ENCODE assay signal across 20 cellular contexts in genomic region chr9:37417252-37417803, GRCh38.
"Had no signal": no experiment of that assay in that cellular context is flagged by ENCODE, and none has a peak within 500 bp of the region (broad histone marks: within the 10 kb centered on the region; RNA-seq: fewer than 3 reads in every experiment).

No MANE protein-coding gene starts in this region.

- H3K36me3 ChIP-seq: brain microvascular endothelial cell, gastroesophageal sphincter, heart left ventricle, prostate gland, right atrium auricular region, upper lobe of left lung had no signal

- H3K4me3 Mint-ChIP-seq: activated T-cell treated with anti-CD3 and anti-CD28 coated beads, Interleukin-2, amount 50 U/mL, for 72 hours; central memory CD8-positive, alpha-beta T cell; memory B cell; stimulated activated naive CD8-positive, alpha-beta T cell treated with anti-CD3 and anti-CD28 coated beads, Interleukin-15, amount 100 ng/mL, for 72 hours had no signal

- H3K36me3 Mint-ChIP-seq: memory B cell had no signal

- H3K27me3 ChIP-seq: brain microvascular endothelial cell, gastroesophageal sphincter, heart left ventricle, right atrium auricular region, upper lobe of left lung had no signal

- H3K9me3 Mint-ChIP-seq: activated T-cell treated with anti-CD3 and anti-CD28 coated beads, Interleukin-2, amount 50 U/mL, for 72 hours; central memory CD8-positive, alpha-beta T cell; memory B cell; stimulated activated naive CD8-positive, alpha-beta T cell treated with anti-CD3 and anti-CD28 coated beads, Interleukin-15, amount 100 ng/mL, for 72 hours had no signal

- ATAC-seq: activated T-cell treated with anti-CD3 and anti-CD28 coated beads, Interleukin-2, amount 50 U/mL, for 72 hours; gastroesophageal sphincter; heart left ventricle; left ventricle myocardium superior; stimulated activated naive CD8-positive, alpha-beta T cell treated with anti-CD3 and anti-CD28 coated beads, Interleukin-15, amount 100 ng/mL, for 72 hours had no signal

- H3K27ac ChIP-seq: brain microvascular endothelial cell, gastroesophageal sphincter, heart left ventricle, prostate gland, right atrium auricular region, upper lobe of left lung, VCaP had no signal

- H3K9me3 ChIP-seq: gastroesophageal sphincter, heart left ventricle, prostate gland, right atrium auricular region, upper lobe of left lung had no signal

- H3K27ac Mint-ChIP-seq: activated T-cell treated with anti-CD3 and anti-CD28 coated beads, Interleukin-2, amount 50 U/mL, for 72 hours; memory B cell; stimulated activated naive CD8-positive, alpha-beta T cell treated with anti-CD3 and anti-CD28 coated beads, Interleukin-15, amount 100 ng/mL, for 72 hours had no signal

- DNase-seq: activated CD4-positive, alpha-beta T cell treated with anti-CD3 and anti-CD28 coated beads for 1 hour; activated CD8-positive, alpha-beta memory T cell treated with anti-CD3 and anti-CD28 coated beads for 24 hours; activated CD8-positive, alpha-beta memory T cell treated with anti-CD3 and anti-CD28 coated beads, Interleukin-2, amount 50 U/mL, for 48 hours; activated effector memory CD4-positive, alpha-beta T cell treated with anti-CD3 and anti-CD28 coated beads, Interleukin-2, amount 50 U/mL, for 16 hours; activated naive CD4-positive, alpha-beta T cell treated with anti-CD3 and anti-CD28 coated beads, Interleukin-2, amount 50 U/mL, for 16 hours; activated T-cell treated with anti-CD3 and anti-CD28 coated beads, Interleukin-2, amount 50 U/mL, for 72 hours; brain microvascular endothelial cell; cortex of kidney; heart left ventricle; left ventricle myocardium superior; stimulated activated CD4-positive, alpha-beta T cell treated with anti-CD3 and anti-CD28 coated beads, Interleukin-2, amount 100 ng/mL, for 48 hours; stimulated activated naive CD8-positive, alpha-beta T cell treated with anti-CD3 and anti-CD28 coated beads, Interleukin-15, amount 100 ng/mL, for 72 hours; T-helper 2 cell; upper lobe of left lung had no signal

- H3K4me1 ChIP-seq: prostate gland had no signal

- H3K4me3 ChIP-seq: gastroesophageal sphincter, heart left ventricle, prostate gland, right atrium auricular region, upper lobe of left lung had no signal
